Comparison of ENCODE assay signal across 23 cellular contexts in genomic region chr17:74623693-74624093, GRCh38. TPM values are rescaled to one million over a fixed set of nuclear protein-coding genes. Genes with fewer than 3 reads are reported as not detected.
DNase-seq lines count a peak whose midpoint lies in the region; ATAC-seq and TF ChIP-seq lines count a peak whose summit lies in the region.
"Had no signal": no experiment of that assay in that cellular context is flagged by ENCODE, and none has a peak within 500 bp of the region (broad histone marks: within the 10 kb centered on the region; RNA-seq: fewer than 3 reads in every experiment).

TSS of gene CD300E (minus strand) at chr17:74623738. CDS start at chr17:74623621, 117 bp downstream.

- TF ChIP-seq CTCF in omental fat pad (IDR thresholded peaks at IDR 0.05) = no peak
- no peak for TF ChIP-seq CTCF in glutamatergic neuron (IDR thresholded peaks at IDR 0.05; ENCODE audit: partially characterized antibody, unreplicated experiment)

- no peak for DNase-seq in Right ventricle myocardium inferior (ENCODE audit: missing footprints)
- DNase-seq in cardiac septum (ENCODE audit: low spot score) = no peak
- peak; percentile 33 for DNase-seq in NOMO-1 treated with dmso at 0.1 percent for 144 hours (lab: John Stamatoyannopoulos, UW; ENCODE audit: unreplicated experiment)
- no peak for DNase-seq in left ventricle myocardium superior
- DNase-seq in omental fat pad (ENCODE audit: low spot score) = no peak
- DNase-seq in mesenteric fat pad (ENCODE audit: low spot score) = no peak
- DNase-seq in glutamatergic neuron = no peak
- DNase-seq in stimulated activated CD4-positive, alpha-beta T cell treated with anti-CD3 and anti-CD28 coated beads, Interleukin-4, amount 100 ng/mL, for 24 hours = no peak
- DNase-seq: Calu3, DMS79, HFFc6, KBM-7, NCI-H1105 treated with DMSO at 0.1 percent for 48 hours, NCI-H2029 treated with DMSO at 0.1 percent for 48 hours, NCI-H510A, NCI-H82 had no signal

- peaks cover 7% of the 10 kb centered on the region for H3K4me1 Mint-ChIP-seq in glutamatergic neuron (ENCODE audit: low read depth, unreplicated experiment)

- H3K9me3 Mint-ChIP-seq in glutamatergic neuron (ENCODE audit: unreplicated experiment) = peaks cover 1% of the 10 kb centered on the region
- H3K9me3 Mint-ChIP-seq: CD4-positive, alpha-beta T cell had no signal

- intact Hi-C loops in Right ventricle myocardium inferior (cut with DNase I) (no loop called here), cardiac septum (cut with DNase I) (no loop called here), left ventricle myocardium superior (cut with micrococcal nuclease) (no loop called here)

- ATAC-seq in Right ventricle myocardium inferior = peak; percentile 55
- ATAC-seq in left ventricle myocardium superior = peak; percentile 45
- ATAC-seq in omental fat pad (ENCODE audit: low FRiP score) = peak; percentile 54
- ATAC-seq: A549, GM12878 had no signal

- no peak within 1 kb of the TSS for H3K4me3 Mint-ChIP-seq in glutamatergic neuron (ENCODE audit: unreplicated experiment)
- H3K4me3 Mint-ChIP-seq: CD4-positive, alpha-beta T cell; HFFc6 had no signal

- no peaks in the 10 kb centered on the region for H3K36me3 Mint-ChIP-seq in glutamatergic neuron (ENCODE audit: unreplicated experiment)

- no peak within 1 kb of the TSS for H3K27ac Mint-ChIP-seq in glutamatergic neuron (ENCODE audit: unreplicated experiment)
- H3K27ac Mint-ChIP-seq: CD4-positive, alpha-beta T cell; HFFc6 had no signal

- H3K27me3 Mint-ChIP-seq in glutamatergic neuron (ENCODE audit: unreplicated experiment) = peaks cover 3% of the 10 kb centered on the region

RNA-seq across cellular contexts. Expression of gene CD300E, which starts in this region (rescaled TPM):
- total RNA-seq in Right ventricle myocardium inferior (0.46 TPM), cardiac septum (0.67 TPM), left ventricle myocardium superior (0.27 TPM), omental fat pad (1 to 10 TPM; 1.6 to 9.2 (median 2.2) TPM), mesenteric fat pad (7.3 TPM), glutamatergic neuron (ENCODE audit: unreplicated experiment) (not detected)
- total RNA-seq: Calu3, G401, GM12878, H4, HFFc6, OCI-LY7, RPMI7951 had no signal

Comparison
In these comparisons a context has a peak if more than half of its experiments do, and no peak if none do; other contexts are left out.
1. Peak in ATAC-seq in Right ventricle myocardium inferior; RNA of the gene not detected or under 1 TPM.
2. Peak in ATAC-seq in left ventricle myocardium superior; RNA of the gene not detected or under 1 TPM.